ENCODE assay signal across 21 cellular contexts in genomic region chr1:13760921-13761320, GRCh38.
DNase-seq lines count a peak whose midpoint lies in the region; ATAC-seq, FAIRE-seq and TF ChIP-seq lines count a peak whose summit lies in the region.
"Had no signal": no experiment of that assay in that cellular context is flagged by ENCODE, and none has a peak within 500 bp of the region (broad histone marks: within the 10 kb centered on the region; RNA-seq: fewer than 3 reads in every experiment).

No MANE protein-coding gene starts in this region.

- ATAC-seq in pancreas (peak in 3 of 4 donors; percentile 28 to 41 (median 31)), gastrocnemius medialis (no peak)

- intact Hi-C loops in OCI-LY7 (cut with micrococcal nuclease; ENCODE audit: unreplicated experiment) (no loop called here), pancreas (cut with DNase I) (no loop called here), gastrocnemius medialis (cut with DNase I; ENCODE audit: low total_unique reads) (loop anchor here (1.0 kb wide), 1 partner anchor 11 kb away; no protein-coding TSS in a partner anchor)

- no peak overlapping the region for H2AFZ ChIP-seq in OCI-LY7 (ENCODE audit: low read length)
- H2AFZ ChIP-seq in mesenchymal stem cell (ENCODE audit: low read depth, low read length) = no peak overlapping the region

- WGBS in pancreas, 2 donors = 39 to 45% methylated on average over 5 of the region's 5 CpGs
- 94% methylated on average over 5 of the region's 5 CpGs for WGBS in mesenchymal stem cell

- H3K4me3 ChIP-seq in HEK293 (ENCODE audit: low read depth, low read length) (no peak overlapping the region), OCI-LY7 (ENCODE audit: low read depth, low read length, poor library complexity, severe bottlenecking) (no peak overlapping the region), iPS-20b (ENCODE audit: low read length) (peak overlapping the region; percentile 1; the same call in 1 of the 2 replicates), pancreas (no peak overlapping the region), gastrocnemius medialis (no peak overlapping the region), coronary artery (no peak overlapping the region), mesenchymal stem cell (ENCODE audit: insufficient read depth in 1 of 2, low read depth in 1 of 2, low read length in 2 of 2) (no peak overlapping the region)
- H3K4me3 ChIP-seq: HAP-1, MG63, testis had no signal

- H3K9me3 ChIP-seq in HEK293 (ENCODE audit: control insufficient read depth, insufficient read depth, low read depth, low read length) (no peaks in the 10 kb centered on the region), OCI-LY7 (ENCODE audit: low read length) (no peaks in the 10 kb centered on the region), iPS-20b (ENCODE audit: insufficient read depth, low read depth, low read length) (no peaks in the 10 kb centered on the region), pancreas (no peaks in the 10 kb centered on the region), gastrocnemius medialis (no peaks in the 10 kb centered on the region), mesenchymal stem cell (ENCODE audit: control insufficient read depth, low read length) (no peaks in the 10 kb centered on the region)
- H3K9me3 ChIP-seq: HAP-1, MG63, testis had no signal

- TF ChIP-seq POLR2A in gastrocnemius medialis (IDR thresholded peaks at IDR 0.05) = no peak

- peaks cover 62% of the 10 kb centered on the region for H4K20me1 ChIP-seq in OCI-LY7 (ENCODE audit: insufficient read depth, low read length)

- no peak for DNase-seq in OCI-LY7 (ENCODE audit: low spot score)
- DNase-seq in pancreas = no peak
- DNase-seq in gastrocnemius medialis = no peak
- DNase-seq in NCI-H128 (lab: John Stamatoyannopoulos, UW; ENCODE audit: unreplicated experiment) = no peak
- no peak for DNase-seq in coronary artery (ENCODE audit: low spot score)
- no peak for DNase-seq in mesenchymal stem cell
- DNase-seq: activated CD4-positive, alpha-beta memory T cell treated with anti-CD3 and anti-CD28 coated beads, Interleukin-2, amount 10 ng/mL, durations not matched to agents 7 days and 5 days; AML-193; amniotic stem cell; DMS 273 treated with DMSO at 0.1 percent for 48 hours; foreskin melanocyte; MG63; NCI-H1930; NCI-H748 treated with DMSO at 0.1 percent for 48 hours; nucleus accumbens; stimulated activated CD4-positive, alpha-beta T cell treated with anti-CD3 and anti-CD28 coated beads, Interleukin-4, amount 100 ng/mL, for 24 hours; testis had no signal

- H3K4me2 ChIP-seq in OCI-LY7 (ENCODE audit: low read length) (peak overlapping the region; percentile 10; the same call in 1 of the 2 replicates), mesenchymal stem cell (ENCODE audit: low read length, poor library complexity, severe bottlenecking) (no peak overlapping the region)

- CTCF ChIA-PET in HEK293 (lab: Yijun Ruan, JAX) = interaction anchor here (0.6 to 1.2 kb wide), 5 partner anchors 10 to 1599 kb away, joined by 3 to 5 read pairs (median 3); no protein-coding TSS in a partner anchor
- CTCF ChIA-PET in OCI-LY7 (lab: Charles Lee; ENCODE audit: unreplicated experiment) = no interaction called here

- H2BK12ac ChIP-seq in mesenchymal stem cell (ENCODE audit: low read length in 2 of 2) = no peak overlapping the region

- TF ChIP-seq CTCF in HEK293 (tag by site-specific recombination; IDR thresholded peaks at IDR 0.05) = no peak
- no peak for TF ChIP-seq CTCF in OCI-LY7 (conservative IDR thresholded peaks at IDR 0.05; ENCODE audit: low read length)
- TF ChIP-seq CTCF in pancreas (IDR thresholded peaks at IDR 0.05) = no peak
- no peak for TF ChIP-seq CTCF in gastrocnemius medialis (IDR thresholded peaks at IDR 0.05 in 4 of 5, conservative IDR thresholded peaks at IDR 0.05 in 1 of 5)
- TF ChIP-seq CTCF in coronary artery (IDR thresholded peaks at IDR 0.05) = no peak

- H3K79me1 ChIP-seq in mesenchymal stem cell (replicated peaks; ENCODE audit: low read length, poor library complexity, severe bottlenecking) = no peaks in the 10 kb centered on the region

- POLR2A ChIA-PET in HEK293 (lab: Yijun Ruan, JAX) = interaction anchor here (1.6 kb wide), 1 partner anchor 11 kb away, joined by 13 read pairs; no protein-coding TSS in a partner anchor
- POLR2A ChIA-PET in OCI-LY7 (lab: Charles Lee) = interaction anchor here (0.7 to 1.4 kb wide), 3 partner anchors 10 to 31 kb away, joined by 3 to 7 read pairs (median 3); no protein-coding TSS in a partner anchor

- H2BK15ac ChIP-seq in mesenchymal stem cell (ENCODE audit: low read depth, poor library complexity, severe bottlenecking) = no peak overlapping the region

- H3K27me3 ChIP-seq in iPS-20b (ENCODE audit: insufficient read depth, low read length) (no peaks in the 10 kb centered on the region), pancreas (no peaks in the 10 kb centered on the region), gastrocnemius medialis (no peaks in the 10 kb centered on the region), mesenchymal stem cell (ENCODE audit: control insufficient read depth in 1 of 2, insufficient read depth in 1 of 2, low read length in 2 of 2) (no peaks in the 10 kb centered on the region)
- H3K27me3 ChIP-seq: MG63, testis had no signal

- H3K14ac ChIP-seq in mesenchymal stem cell (ENCODE audit: low read length in 2 of 2) = no peak overlapping the region

- H3K27ac ChIP-seq in HEK293 (ENCODE audit: extremely low read depth, low read depth, low read length) (no peak overlapping the region), OCI-LY7 (ENCODE audit: low read depth, low read length, poor library complexity, severe bottlenecking) (no peak overlapping the region), iPS-20b (ENCODE audit: low read length) (no peak overlapping the region), pancreas (peak overlapping the region in 1 of 4 donors; percentile 75), gastrocnemius medialis (peak overlapping the region in 1 of 4 donors; percentile 2), coronary artery (no peak overlapping the region), mesenchymal stem cell (ENCODE audit: low read length, poor library complexity, severe bottlenecking) (no peak overlapping the region)
- H3K27ac ChIP-seq: RWPE1, testis had no signal

- no peaks in the 10 kb centered on the region for H3K36me3 ChIP-seq in HEK293 (ENCODE audit: control insufficient read depth in 2 of 2, insufficient read depth in 1 of 2, low read length in 2 of 2)
- H3K36me3 ChIP-seq in OCI-LY7 (ENCODE audit: insufficient read depth, low read length) = peaks cover 79% of the 10 kb centered on the region
- no peaks in the 10 kb centered on the region for H3K36me3 ChIP-seq in iPS-20b (ENCODE audit: insufficient read depth, low read depth, low read length)
- no peaks in the 10 kb centered on the region for H3K36me3 ChIP-seq in pancreas
- no peaks in the 10 kb centered on the region for H3K36me3 ChIP-seq in gastrocnemius medialis
- H3K36me3 ChIP-seq in mesenchymal stem cell (ENCODE audit: control insufficient read depth in 1 of 2, insufficient read depth in 2 of 2, low read depth in 1 of 2, low read length in 2 of 2) = peaks cover 0 to 4% of the 10 kb centered on the region in 2 experiments
- H3K36me3 ChIP-seq: HAP-1 had no signal

- H4K8ac ChIP-seq in mesenchymal stem cell (ENCODE audit: low read length) = no peak overlapping the region

- BruUV-seq in OCI-LY7 (replicated peaks; lab: Mats Ljungman, UMichigan) = no TSS peak

- H2BK5ac ChIP-seq in mesenchymal stem cell (ENCODE audit: low read depth, low read length, poor library complexity, severe bottlenecking) = no peak overlapping the region

- no peak overlapping the region for H2AK5ac ChIP-seq in mesenchymal stem cell (ENCODE audit: low read length, severe bottlenecking)

- H3K9ac ChIP-seq in iPS-20b (ENCODE audit: low read depth, low read length) = no peak overlapping the region
- no peak overlapping the region for H3K9ac ChIP-seq in mesenchymal stem cell (ENCODE audit: low read length)

- no peak overlapping the region for H4K91ac ChIP-seq in mesenchymal stem cell (ENCODE audit: low read length)

- H3K23ac ChIP-seq in mesenchymal stem cell (ENCODE audit: low read length in 2 of 2) = no peak overlapping the region

- no peak overlapping the region for H3K4ac ChIP-seq in mesenchymal stem cell (ENCODE audit: low read depth in 1 of 2, low read length in 2 of 2)

- H2BK120ac ChIP-seq in mesenchymal stem cell (ENCODE audit: low read depth, low read length) = no peak overlapping the region

- no peaks in the 10 kb centered on the region for H3K9me2 ChIP-seq in OCI-LY7 (ENCODE audit: insufficient read depth, low read length)

- in situ Hi-C loops in gastrocnemius medialis (cut with MboI; ENCODE audit: low sequenced_read_pairs in 4 of 4) = no loop called here

- H3K4me1 ChIP-seq in HEK293 (ENCODE audit: control insufficient read depth, insufficient read depth, low read length) (peaks cover 35% of the 10 kb centered on the region), OCI-LY7 (ENCODE audit: insufficient read depth, low read length, poor library complexity, severe bottlenecking) (peaks cover 89% of the 10 kb centered on the region), iPS-20b (ENCODE audit: insufficient read depth, low read length) (peaks cover 55% of the 10 kb centered on the region), pancreas (peaks cover 8 to 54% (median 38%) of the 10 kb centered on the region in 3 donors), gastrocnemius medialis (peaks cover 88 to 89% of the 10 kb centered on the region in 2 donors), mesenchymal stem cell (ENCODE audit: control insufficient read depth, insufficient read depth, low read depth, low read length) (peaks cover 12% of the 10 kb centered on the region)

- H3K79me2 ChIP-seq in OCI-LY7 (ENCODE audit: insufficient read depth, low read depth, low read length) = peaks cover 100% of the 10 kb centered on the region

- no peak for FAIRE-seq in pancreas (lab: Jason Lieb, UNC)

- no peak overlapping the region for H3K18ac ChIP-seq in mesenchymal stem cell (ENCODE audit: low read depth in 1 of 2, low read length in 2 of 2)

TF ChIP-seq in HEK293, 187 proteins besides CTCF, POLR2A, EP300 and RAD21:
- TF ChIP-seq ZNF121 (tag by site-specific recombination; IDR thresholded peaks at IDR 0.05) (no peak), BCL11B (tag by site-specific recombination; IDR thresholded peaks at IDR 0.05; ENCODE audit: low read depth) (no peak), SCRT2 (tag by site-specific recombination; IDR thresholded peaks at IDR 0.05) (peak; percentile 49; the same call in 1 of the 2 replicates), PRDM1 (tag by site-specific recombination; IDR thresholded peaks at IDR 0.05) (0 out of 2 replicates have a peak, but pooled peaks have one; percentile 18)
TF ChIP-seq in HEK293: peak in this region for 2.

Comparison
In these comparisons a context has a peak if more than half of its experiments do, and no peak if none do; other contexts are left out.
1. ATAC-seq: peak in pancreas (3 of 4); none in gastrocnemius medialis (0 of 2).